17 cellular contexts compared by ENCODE assay signal in genomic region chr11:30983810-30984441, GRCh38.
DNase-seq lines count a peak whose midpoint lies in the region; FAIRE-seq and TF ChIP-seq lines count a peak whose summit lies in the region.
"Had no signal": no experiment of that assay in that cellular context is flagged by ENCODE, and none has a peak within 500 bp of the region (broad histone marks: within the 10 kb centered on the region; RNA-seq: fewer than 3 reads in every experiment).

No MANE protein-coding gene starts in this region.

- FAIRE-seq in astrocyte (lab: Jason Lieb, UNC) = no peak
- FAIRE-seq: GM18507 had no signal

- H3K4me1 ChIP-seq in GM23248 (ENCODE audit: insufficient read depth) (peaks cover 21% of the 10 kb centered on the region), astrocyte (ENCODE audit: insufficient read depth, low read length) (peaks cover 11% of the 10 kb centered on the region), neural progenitor cell (peaks cover 36% of the 10 kb centered on the region)
- H3K4me1 ChIP-seq: BLaER1 treated with 17β-estradiol and CSF1 and Interleukin-3, amounts not matched to agents 10 nM and 100 nM; HAP-1; Peyer's patch had no signal

- no peaks in the 10 kb centered on the region for H3K36me3 Mint-ChIP-seq in astrocyte (ENCODE audit: low read depth, unreplicated experiment)
- no peaks in the 10 kb centered on the region for H3K36me3 Mint-ChIP-seq in neural progenitor cell

- H4K20me1 ChIP-seq in GM23248 (ENCODE audit: insufficient read depth) (no peaks in the 10 kb centered on the region), astrocyte (ENCODE audit: insufficient read depth, low read length) (no peaks in the 10 kb centered on the region), neural progenitor cell (ENCODE audit: low read depth) (no peaks in the 10 kb centered on the region)
- H4K20me1 ChIP-seq: BLaER1 treated with 17β-estradiol and CSF1 and Interleukin-3, amounts not matched to agents 10 nM and 100 nM had no signal

- H3K36me3 ChIP-seq in GM23248 (ENCODE audit: low read depth) (no peaks in the 10 kb centered on the region), astrocyte (ENCODE audit: insufficient read depth, low read length) (no peaks in the 10 kb centered on the region), neural progenitor cell (no peaks in the 10 kb centered on the region)
- H3K36me3 ChIP-seq: BLaER1 treated with 17β-estradiol and CSF1 and Interleukin-3, amounts not matched to agents 10 nM and 100 nM; HAP-1; Peyer's patch had no signal

- DNase-seq in GM23248 (no peak), NCI-H2171 (lab: John Stamatoyannopoulos, UW) (peak; percentile 67), astrocyte (ENCODE audit: low read depth) (no peak), neural progenitor cell (ENCODE audit: low spot score) (peak; percentile 24), dedifferentiated amniotic fluid mesenchymal stem cell (ENCODE audit: extremely low spot score) (no peak), NCI-H1092 treated with DMSO at 0.1 percent for 48 hours (lab: John Stamatoyannopoulos, UW) (no peak), NCI-H526 (lab: John Stamatoyannopoulos, UW) (no peak), GDM1 (lab: John Stamatoyannopoulos, UW) (no peak)
- DNase-seq: NCI-H1092, NCI-H2029 treated with DMSO at 0.1 percent for 48 hours, Peyer's patch, Right ventricle myocardium superior had no signal

- H3K4me1 Mint-ChIP-seq in astrocyte (ENCODE audit: low read depth, unreplicated experiment) (peaks cover 25% of the 10 kb centered on the region), neural progenitor cell (peaks cover 42% of the 10 kb centered on the region)

- H3K27ac ChIP-seq in GM23248 = peak overlapping the region; percentile 61
- peak overlapping the region; percentile 75 for H3K27ac ChIP-seq in astrocyte (ENCODE audit: low read depth, low read length)
- H3K27ac ChIP-seq in neural progenitor cell = no peak overlapping the region
- H3K27ac ChIP-seq: BLaER1 treated with 17β-estradiol and CSF1 and Interleukin-3, amounts not matched to agents 10 nM and 100 nM; KMS-11; Peyer's patch had no signal

- H3K9me3 ChIP-seq in GM23248 (ENCODE audit: low read depth) = no peaks in the 10 kb centered on the region
- H3K9me3 ChIP-seq in astrocyte (ENCODE audit: insufficient read depth, low read depth, low read length) = no peaks in the 10 kb centered on the region
- H3K9me3 ChIP-seq in neural progenitor cell (ENCODE audit: low read depth) = no peaks in the 10 kb centered on the region
- H3K9me3 ChIP-seq: BLaER1 treated with 17β-estradiol and CSF1 and Interleukin-3, amounts not matched to agents 10 nM and 100 nM; HAP-1; Peyer's patch had no signal

- no peaks in the 10 kb centered on the region for H3F3A ChIP-seq in GM23248 (ENCODE audit: insufficient read depth)
- no peaks in the 10 kb centered on the region for H3F3A ChIP-seq in neural progenitor cell (ENCODE audit: low read depth)

- H3K27ac Mint-ChIP-seq in astrocyte (ENCODE audit: unreplicated experiment) = peak overlapping the region; percentile 92
- H3K27ac Mint-ChIP-seq in neural progenitor cell = no peak overlapping the region
- H3K27ac Mint-ChIP-seq: T-helper 1 cell treated with Interleukin-12 subunit alpha and Interleukin-12 subunit beta and Interleukin-4 antibody, amounts not matched to agents 30 μg/mL and 1 μg/mL, for 36 hours had no signal

- no peaks in the 10 kb centered on the region for H3K27me3 ChIP-seq in GM23248 (replicated peaks; ENCODE audit: insufficient read depth)
- H3K27me3 ChIP-seq in astrocyte (ENCODE audit: insufficient read depth, low read length) = no peaks in the 10 kb centered on the region
- H3K27me3 ChIP-seq in neural progenitor cell = no peaks in the 10 kb centered on the region
- H3K27me3 ChIP-seq: BLaER1 treated with 17β-estradiol and CSF1 and Interleukin-3, amounts not matched to agents 10 nM and 100 nM; Peyer's patch had no signal

- no peak for TF ChIP-seq CTCF in astrocyte (IDR thresholded peaks at IDR 0.05; ENCODE audit: insufficient read depth, low read depth, low read length)
- TF ChIP-seq CTCF in neural progenitor cell (IDR thresholded peaks at IDR 0.05) = no peak

- H3K4me3 Mint-ChIP-seq in astrocyte (ENCODE audit: unreplicated experiment) (no peak overlapping the region), neural progenitor cell (no peak overlapping the region)
- H3K4me3 Mint-ChIP-seq: T-helper 1 cell treated with Interleukin-12 subunit alpha and Interleukin-12 subunit beta and Interleukin-4 antibody, amounts not matched to agents 30 μg/mL and 1 μg/mL, for 36 hours had no signal

- H3K9ac ChIP-seq in GM23248 (peak overlapping the region; percentile 49; the same call in 1 of the 2 replicates), astrocyte (ENCODE audit: low read length) (peak overlapping the region; percentile 63), neural progenitor cell (no peak overlapping the region)
- H3K9ac ChIP-seq: BLaER1 treated with 17β-estradiol and CSF1 and Interleukin-3, amounts not matched to agents 10 nM and 100 nM; KMS-11 had no signal

- in situ Hi-C loops in GM23248 (cut with MboI) = no loop called here

- no peaks in the 10 kb centered on the region for H3K9me3 Mint-ChIP-seq in astrocyte (ENCODE audit: unreplicated experiment)
- peaks cover 3% of the 10 kb centered on the region for H3K9me3 Mint-ChIP-seq in neural progenitor cell
- H3K9me3 Mint-ChIP-seq: T-helper 1 cell treated with Interleukin-12 subunit alpha and Interleukin-12 subunit beta and Interleukin-4 antibody, amounts not matched to agents 30 μg/mL and 1 μg/mL, for 36 hours had no signal

- peak overlapping the region; percentile 38 for H3K4me3 ChIP-seq in GM23248
- no peak overlapping the region for H3K4me3 ChIP-seq in astrocyte (ENCODE audit: insufficient read depth, low read depth, low read length)
- no peak overlapping the region for H3K4me3 ChIP-seq in neural progenitor cell
- H3K4me3 ChIP-seq: BLaER1 treated with 17β-estradiol and CSF1 and Interleukin-3, amounts not matched to agents 10 nM and 100 nM; HAP-1; Peyer's patch had no signal

- H3K79me2 ChIP-seq in GM23248 (ENCODE audit: insufficient read depth) (no peaks in the 10 kb centered on the region), astrocyte (ENCODE audit: insufficient read depth, low read length) (no peaks in the 10 kb centered on the region), neural progenitor cell (ENCODE audit: low read depth) (no peaks in the 10 kb centered on the region)

- H2AFZ ChIP-seq in GM23248 (peak overlapping the region; percentile 69), astrocyte (ENCODE audit: low read depth, low read length) (peak overlapping the region; percentile 67), neural progenitor cell (replicated peaks) (peak overlapping the region; percentile 70)

- H3K9me2 ChIP-seq in GM23248 (ENCODE audit: insufficient read depth) = no peaks in the 10 kb centered on the region

- H3K4me2 ChIP-seq in GM23248 (ENCODE audit: unreplicated experiment) (peak overlapping the region; percentile 53), astrocyte (ENCODE audit: low read length) (peak overlapping the region; percentile 72), neural progenitor cell (no peak overlapping the region)
- H3K4me2 ChIP-seq: BLaER1 treated with 17β-estradiol and CSF1 and Interleukin-3, amounts not matched to agents 10 nM and 100 nM; KMS-11 had no signal

- WGBS in GM23248 (ENCODE audit: low coverage in 1 of 2, low lambda C conversion rate in 2 of 2, missing lambda C conversion rate in 2 of 2), 2 experiments = 70 to 78% methylated on average over 6 of the region's 6 CpGs

- H3K27me3 Mint-ChIP-seq in astrocyte (ENCODE audit: low read depth, unreplicated experiment) (no peaks in the 10 kb centered on the region), neural progenitor cell (ENCODE audit: insufficient read depth, low read depth) (no peaks in the 10 kb centered on the region)

Comparison
In these comparisons a context has a peak if more than half of its experiments do, and no peak if none do; other contexts are left out.
1. DNase-seq: peak in NCI-H2171 (single experiment) and neural progenitor cell (single experiment); none in GM23248 (single experiment), astrocyte (single experiment), dedifferentiated amniotic fluid mesenchymal stem cell (single experiment), NCI-H1092 treated with DMSO at 0.1 percent for 48 hours (single experiment), NCI-H526 (0 of 2) and GDM1 (single experiment).
2. Peak in every context shown above with its lines, with median percentiles within 50 percentile points of each other: H2AFZ ChIP-seq.